ENCODE assay signal across 9 cellular contexts in genomic region chr18:51028201-51028805, GRCh38.
DNase-seq lines count a peak whose midpoint lies in the region; ATAC-seq lines count a peak whose summit lies in the region.
"Had no signal": no experiment of that assay in that cellular context is flagged by ENCODE, and none has a peak within 500 bp of the region (broad histone marks: within the 10 kb centered on the region; RNA-seq: fewer than 3 reads in every experiment).

No MANE protein-coding gene starts in this region.

- no peaks in the 10 kb centered on the region for H3K9me3 ChIP-seq in muscle layer of colon (ENCODE audit: low read length)

- H3K4me1 ChIP-seq in muscle layer of colon (ENCODE audit: insufficient read depth, low read length) = peaks cover 30% of the 10 kb centered on the region

- no peak overlapping the region for H3K27ac ChIP-seq in muscle layer of colon (ENCODE audit: low read depth, low read length)

- DNase-seq in NCI-H1417 (lab: John Stamatoyannopoulos, UW) (peak in 2 of 3 experiments; percentile 15 to 59), NCI-H1417 treated with DMSO at 0.1 percent for 48 hours (lab: John Stamatoyannopoulos, UW) (no peak)
- peak; percentile 6 to 24 for DNase-seq in activated CD4-positive, alpha-beta T cell treated with anti-CD3 and anti-CD28 coated beads, Interleukin-2, amount 50 U/mL, for 48 hours
- DNase-seq: 8988T had no signal

- no peaks in the 10 kb centered on the region for H3K27me3 ChIP-seq in muscle layer of colon (ENCODE audit: control insufficient read depth in 1 of 2, insufficient read depth in 2 of 2, low read length in 2 of 2)

- no peak overlapping the region for H3K4me3 ChIP-seq in muscle layer of colon (ENCODE audit: low read depth in 1 of 2, low read length in 2 of 2)

- ATAC-seq in HG03432 (IDR thresholded peaks at IDR 0.05; ENCODE audit: unreplicated experiment) (peak; percentile 14), GM19328 (IDR thresholded peaks at IDR 0.05; ENCODE audit: unreplicated experiment) (no peak), HG03159 (IDR thresholded peaks at IDR 0.05; ENCODE audit: unreplicated experiment) (no peak), GM19467 (IDR thresholded peaks at IDR 0.05; ENCODE audit: unreplicated experiment) (no peak)

- peaks cover 8% of the 10 kb centered on the region for H3K36me3 ChIP-seq in muscle layer of colon (ENCODE audit: insufficient read depth, low read length)

- H3K9ac ChIP-seq in muscle layer of colon (ENCODE audit: low read length) = peak overlapping the region; percentile 90
